Comparison of ENCODE assay signal across 9 cellular contexts in the genomic region with DNA sequence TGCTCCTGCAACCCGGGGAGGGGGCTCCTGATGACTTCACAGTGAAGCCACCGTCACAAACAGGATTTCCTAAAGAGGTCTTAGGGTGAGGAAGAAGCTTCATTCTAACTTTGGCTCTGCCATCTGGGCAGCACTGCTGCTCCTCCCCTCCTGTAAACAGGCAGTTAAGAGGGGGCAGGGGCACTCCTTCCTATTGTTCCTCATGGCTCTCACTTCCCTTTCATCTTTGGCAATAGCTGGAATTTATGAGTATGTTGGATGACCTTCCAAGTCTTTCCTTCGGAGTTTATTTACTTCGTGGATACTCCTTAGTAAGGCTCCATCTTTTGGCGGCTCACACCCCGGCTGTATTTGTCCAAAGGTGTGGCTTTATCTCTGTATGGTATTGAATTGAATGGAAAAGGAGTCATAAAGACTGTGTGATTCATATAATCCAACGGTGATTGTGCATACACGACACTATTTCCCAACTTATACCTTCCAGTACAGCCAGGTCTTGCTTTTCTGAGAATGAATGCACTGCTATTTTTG. TPM values are rescaled to one million over a fixed set of nuclear protein-coding genes. Genes with fewer than 3 reads are reported as not detected.
DNase-seq lines count a peak whose midpoint lies in the region; ATAC-seq and TF ChIP-seq lines count a peak whose summit lies in the region.
"Had no signal": no experiment of that assay in that cellular context is flagged by ENCODE, and none has a peak within 500 bp of the region (broad histone marks: within the 10 kb centered on the region; RNA-seq: fewer than 3 reads in every experiment).

No MANE protein-coding gene starts in this region.

- no peak overlapping the region for H2AK5ac ChIP-seq in IMR-90 (ENCODE audit: low read depth, low read length)

- H3K36me3 ChIP-seq in IMR-90 (ENCODE audit: control insufficient read depth, insufficient read depth, low read length) (peaks cover 2% of the 10 kb centered on the region; the same call in 1 of the 2 replicates), HAP-1 (replicated peaks) (no peaks in the 10 kb centered on the region)

- no peak overlapping the region for H3K9ac ChIP-seq in IMR-90 (ENCODE audit: low read depth, low read length)

- H2BK5ac ChIP-seq in IMR-90 (ENCODE audit: low read depth, low read length, poor library complexity, severe bottlenecking), result no peak overlapping the region

- peaks cover 76% of the 10 kb centered on the region for H3K36me3 Mint-ChIP-seq in activated CD8-positive, alpha-beta T cell treated with anti-CD3 and anti-CD28 coated beads, Interleukin-2, amount 10 ng/mL, durations not matched to agents 7 days and 5 days (ENCODE audit: low read depth)

- peaks cover 27 to 87% of the 10 kb centered on the region in 2 experiments for H3K79me1 ChIP-seq in IMR-90 (ENCODE audit: low read depth in 1 of 2, low read length in 2 of 2)

- H3K4me1 ChIP-seq in IMR-90 (ENCODE audit: control insufficient read depth, insufficient read depth, low read length), result peaks cover 18% of the 10 kb centered on the region
- H3K4me1 ChIP-seq in HAP-1, result no peaks in the 10 kb centered on the region

- no peak overlapping the region for H3K4ac ChIP-seq in IMR-90 (ENCODE audit: low read depth, low read length)

- no peak overlapping the region for H4K8ac ChIP-seq in IMR-90 (ENCODE audit: low read depth in 2 of 2, low read length in 2 of 2)

- no peak for TF ChIP-seq CTCF in IMR-90 (conservative IDR thresholded peaks at IDR 0.05; ENCODE audit: low read depth, low read length)

- intact Hi-C loops in IMR-90 (cut with micrococcal nuclease), result loop anchor here (10.0 kb wide), 1 partner anchor 259 kb away; no protein-coding TSS in a partner anchor

- H3K14ac ChIP-seq in IMR-90 (replicated peaks; ENCODE audit: low read depth, low read length), result 0 out of 2 replicates have a peak overlapping the region, but pooled peaks have one; percentile 26

- no peak overlapping the region for H3K4me2 ChIP-seq in IMR-90 (ENCODE audit: low read depth, low read length)

- H4K20me1 ChIP-seq in IMR-90 (ENCODE audit: insufficient read depth, low read length), result peaks cover 36% of the 10 kb centered on the region

- H3K9me1 ChIP-seq in IMR-90 (ENCODE audit: insufficient read depth, low read length), result peaks cover 16% of the 10 kb centered on the region

- dilution Hi-C loops in IMR-90 (cut with HindIII; ENCODE audit: low sequenced_read_pairs, unreplicated experiment), result no loop called here

- H2AFZ ChIP-seq in IMR-90 (replicated peaks; ENCODE audit: low read length, poor library complexity), result no peak overlapping the region

- H3K27ac Mint-ChIP-seq in activated CD8-positive, alpha-beta T cell treated with anti-CD3 and anti-CD28 coated beads, Interleukin-2, amount 10 ng/mL, durations not matched to agents 7 days and 5 days, result peak overlapping the region; percentile 80

- no TSS peak for BruUV-seq in IMR-90 (replicated peaks; lab: Mats Ljungman, UMichigan)

- peaks cover 91% of the 10 kb centered on the region for H3K4me1 Mint-ChIP-seq in activated CD8-positive, alpha-beta T cell treated with anti-CD3 and anti-CD28 coated beads, Interleukin-2, amount 10 ng/mL, durations not matched to agents 7 days and 5 days (ENCODE audit: low read depth)

- TF ChIP-seq RAD21 in IMR-90 (IDR thresholded peaks at IDR 0.05; ENCODE audit: low read length), result no peak

- peaks cover 5% of the 10 kb centered on the region for H3K9me3 Mint-ChIP-seq in activated CD8-positive, alpha-beta T cell treated with anti-CD3 and anti-CD28 coated beads, Interleukin-2, amount 10 ng/mL, durations not matched to agents 7 days and 5 days (ENCODE audit: insufficient read depth)

- no peak overlapping the region for H2BK20ac ChIP-seq in IMR-90 (ENCODE audit: low read depth, low read length)

- no peak for TF ChIP-seq POLR2A in IMR-90 (IDR thresholded peaks at IDR 0.05; ENCODE audit: low read depth, low read length)

- no CpG with 5 or more reads among the region's 8 CpGs for WGBS in IMR-90 (ENCODE audit: extremely low coverage in 2 of 2, insufficient read length in 1 of 2), 2 experiments

- no peaks in the 10 kb centered on the region for H3K9me3 ChIP-seq in IMR-90 (ENCODE audit: control insufficient read depth, insufficient read depth, low read length)
- no peaks in the 10 kb centered on the region for H3K9me3 ChIP-seq in HAP-1

- no peaks in the 10 kb centered on the region for H3K27me3 Mint-ChIP-seq in activated CD8-positive, alpha-beta T cell treated with anti-CD3 and anti-CD28 coated beads, Interleukin-2, amount 10 ng/mL, durations not matched to agents 7 days and 5 days (ENCODE audit: low read depth)

- in situ Hi-C loops in IMR-90 (cut with MboI; ENCODE audit: low sequenced_read_pairs), result no loop called here
- in situ Hi-C loops in HAP-1 (cut with MboI; ENCODE audit: low sequenced_read_pairs), result no loop called here

- ATAC-seq in IMR-90 (ENCODE audit: low read depth) (no peak; the same call in 1 of the 2 replicates), HG03457 (IDR thresholded peaks at IDR 0.05; ENCODE audit: unreplicated experiment) (no peak), GM21360 (IDR thresholded peaks at IDR 0.05; ENCODE audit: unreplicated experiment) (no peak)
- no peak for ATAC-seq in activated CD8-positive, alpha-beta T cell treated with anti-CD3 and anti-CD28 coated beads, Interleukin-2, amount 10 ng/mL, durations not matched to agents 7 days and 5 days

- H3K27ac ChIP-seq in IMR-90 (ENCODE audit: insufficient read depth, low read length) (no peak overlapping the region), layer of hippocampus (ENCODE audit: low read depth, low read length) (peak overlapping the region; percentile 55)

- no peak overlapping the region for H4K5ac ChIP-seq in IMR-90 (ENCODE audit: low read depth, low read length)

- H3K23ac ChIP-seq in IMR-90 (ENCODE audit: low read depth, low read length), result peak overlapping the region; percentile 31; the same call in 1 of the 2 replicates

- H3K56ac ChIP-seq in IMR-90 (ENCODE audit: extremely low read depth, insufficient read depth, low read length), result no peak overlapping the region

- H3K4me3 ChIP-seq in IMR-90 (ENCODE audit: insufficient read depth, low read depth, low read length), result no peak overlapping the region
- no peak overlapping the region for H3K4me3 ChIP-seq in HAP-1

- no peak overlapping the region for H3K18ac ChIP-seq in IMR-90 (ENCODE audit: low read depth, low read length)

- no peak overlapping the region for H2BK15ac ChIP-seq in IMR-90 (ENCODE audit: low read depth, low read length)

- CTCF ChIA-PET in IMR-90 (lab: Yijun Ruan, JAX) (no interaction called here), HEK293T (lab: Yijun Ruan, JAX) (interaction anchor here (1.7 kb wide), 1 partner anchor 187 kb away, joined by 3 read pairs; no protein-coding TSS in a partner anchor)
- CTCF ChIA-PET in activated CD8-positive, alpha-beta T cell treated with anti-CD3 and anti-CD28 coated beads, Interleukin-2, amount 10 ng/mL, durations not matched to agents 7 days and 5 days (lab: Charles Lee), result interaction anchor here (1.0 to 2.0 kb wide), 6 partner anchors 11 to 187 kb away, joined by 5 to 6 read pairs (median 6); no protein-coding TSS in a partner anchor

- H2AK9ac ChIP-seq in IMR-90 (replicated peaks; ENCODE audit: low read depth, low read length, poor library complexity), result no peak overlapping the region

- DNase-seq in A172 (ENCODE audit: low spot score), result peak; percentile 78
- peak; percentile 15 for DNase-seq in IMR-90
- no peak for DNase-seq in activated CD8-positive, alpha-beta T cell treated with anti-CD3 and anti-CD28 coated beads, Interleukin-2, amount 10 ng/mL, durations not matched to agents 7 days and 5 days
- no peak for DNase-seq in HAP-1 (ENCODE audit: low spot score in 2 of 2)
- no peak for DNase-seq in HEK293T (ENCODE audit: extremely low spot score)
- DNase-seq: NCI-H2029 had no signal

- no peak overlapping the region for H4K91ac ChIP-seq in IMR-90 (ENCODE audit: insufficient read depth, low read depth, low read length)

- H2BK120ac ChIP-seq in IMR-90 (ENCODE audit: low read depth, low read length), result no peak overlapping the region

- no peaks in the 10 kb centered on the region for H3K27me3 ChIP-seq in IMR-90 (ENCODE audit: control insufficient read depth, insufficient read depth, low read length)
- H3K27me3 ChIP-seq in layer of hippocampus (ENCODE audit: control insufficient read depth, insufficient read depth, low read length), result no peaks in the 10 kb centered on the region
- H3K27me3 ChIP-seq in HAP-1 (ENCODE audit: low read depth), result no peaks in the 10 kb centered on the region

- POLR2A ChIA-PET in IMR-90 (lab: Charles Lee; ENCODE audit: unreplicated experiment) (no interaction called here), HEK293T (lab: Yijun Ruan, JAX) (no interaction called here)
- POLR2A ChIA-PET in activated CD8-positive, alpha-beta T cell treated with anti-CD3 and anti-CD28 coated beads, Interleukin-2, amount 10 ng/mL, durations not matched to agents 7 days and 5 days (lab: Charles Lee), result interaction anchor here (1.0 to 1.5 kb wide), 4 partner anchors 12 to 166 kb away, joined by 3 to 4 read pairs (median 3); no protein-coding TSS in a partner anchor

- H3K4me3 Mint-ChIP-seq in activated CD8-positive, alpha-beta T cell treated with anti-CD3 and anti-CD28 coated beads, Interleukin-2, amount 10 ng/mL, durations not matched to agents 7 days and 5 days, result no peak overlapping the region

TF ChIP-seq in HEK293T, 16 proteins besides CTCF, POLR2A, EP300 and RAD21 (continues in another document):
- TF ChIP-seq, protein P1, sequence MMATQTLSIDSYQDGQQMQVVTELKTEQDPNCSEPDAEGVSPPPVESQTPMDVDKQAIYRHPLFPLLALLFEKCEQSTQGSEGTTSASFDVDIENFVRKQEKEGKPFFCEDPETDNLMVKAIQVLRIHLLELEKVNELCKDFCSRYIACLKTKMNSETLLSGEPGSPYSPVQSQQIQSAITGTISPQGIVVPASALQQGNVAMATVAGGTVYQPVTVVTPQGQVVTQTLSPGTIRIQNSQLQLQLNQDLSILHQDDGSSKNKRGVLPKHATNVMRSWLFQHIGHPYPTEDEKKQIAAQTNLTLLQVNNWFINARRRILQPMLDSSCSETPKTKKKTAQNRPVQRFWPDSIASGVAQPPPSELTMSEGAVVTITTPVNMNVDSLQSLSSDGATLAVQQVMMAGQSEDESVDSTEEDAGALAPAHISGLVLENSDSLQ (IDR thresholded peaks at IDR 0.05), result no peak
- TF ChIP-seq BHLHE40 (IDR thresholded peaks at IDR 0.05; ENCODE audit: borderline replicate concordance), result no peak
- no peak for TF ChIP-seq ZNF384 (IDR thresholded peaks at IDR 0.05)
- no peak for TF ChIP-seq LEF1 (IDR thresholded peaks at IDR 0.05; ENCODE audit: borderline replicate concordance)
- TF ChIP-seq SUZ12 (IDR thresholded peaks at IDR 0.05), result no peak
- no peak for TF ChIP-seq FOXM1 (IDR thresholded peaks at IDR 0.05; ENCODE audit: borderline replicate concordance)
- no peak for TF ChIP-seq HDGF (IDR thresholded peaks at IDR 0.05; ENCODE audit: borderline replicate concordance)
- no peak for TF ChIP-seq FOXK2 (IDR thresholded peaks at IDR 0.05)

RNA-seq across cellular contexts. Expression of a gene that starts 55.4 kb away (rescaled TPM):
- 16.2 and 18.4 TPM in 2 replicates for total RNA-seq in A172 (2014; rRNA removed; shearing (Covaris generic))
- 5.4 and 16.4 TPM in 2 replicates for total RNA-seq in IMR-90 (2012; rRNA removed)
- 9.5 and 10.6 TPM in 2 replicates for polyA plus RNA-seq in IMR-90 (2012; rRNA removed)
- polyA plus RNA-seq in IMR-90 (2012; cell fraction: cytosol; rRNA removed), result 1.3 and 2.1 TPM in 2 replicates
- 2.5 and 20.4 TPM in 2 replicates for polyA plus RNA-seq in IMR-90 (2012; cell fraction: nucleus; rRNA removed; ENCODE audit: low replicate concordance)
- 10 to 100 TPM; 31.6 to 32.8 TPM for total RNA-seq in activated CD8-positive, alpha-beta T cell treated with anti-CD3 and anti-CD28 coated beads, Interleukin-2, amount 10 ng/mL, durations not matched to agents 7 days and 5 days

Comparison
In these comparisons a context has a peak if more than half of its experiments do, and no peak if none do; other contexts are left out.
1. DNase-seq: peak in A172 (single experiment) and IMR-90 (single experiment); none in activated CD8-positive, alpha-beta T cell treated with anti-CD3 and anti-CD28 coated beads, Interleukin-2, amount 10 ng/mL, durations not matched to agents 7 days and 5 days (single experiment), HAP-1 (0 of 2) and HEK293T (single experiment).